In the genomic region with DNA sequence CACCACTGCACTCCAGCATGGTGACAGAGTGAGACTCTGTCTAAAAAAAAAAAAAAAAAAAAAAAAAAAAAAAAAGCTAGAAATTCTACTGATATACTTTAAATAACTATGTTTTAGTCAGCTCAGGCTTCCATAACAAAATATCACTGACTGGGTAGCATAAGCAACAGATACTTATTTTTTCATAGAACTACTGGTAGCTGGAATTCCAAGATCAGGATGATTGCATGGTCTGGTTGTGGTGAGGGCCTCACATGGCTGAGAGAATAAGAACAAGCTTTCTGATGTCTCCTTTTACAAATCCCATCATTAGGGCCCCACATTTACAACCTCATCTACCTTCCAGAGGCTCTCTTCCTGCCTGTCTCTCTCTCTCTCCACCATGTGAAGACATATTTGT, we compare ENCODE assay signal across 41 cellular contexts.
"Had no signal": no experiment of that assay in that cellular context is flagged by ENCODE, and none has a peak within 500 bp of the region (broad histone marks: within the 10 kb centered on the region; RNA-seq: fewer than 3 reads in every experiment).

No MANE protein-coding gene starts in this region.

- H3K4me1 ChIP-seq: adrenal gland, body of pancreas had no signal

- H3K9me3 ChIP-seq: body of pancreas had no signal

- H3K36me3 Mint-ChIP-seq: activated CD4-positive, alpha-beta memory T cell treated with anti-CD3 and anti-CD28 coated beads for 36 hours; activated naive CD8-positive, alpha-beta T cell treated with anti-CD3 and anti-CD28 coated beads for 36 hours had no signal

- H3K4me3 ChIP-seq: adrenal gland, body of pancreas, cardiac muscle cell had no signal

- H3K27ac Mint-ChIP-seq: activated B cell treated with CpG ODN at 0.5 μM for 24 hours; activated CD4-positive, alpha-beta memory T cell treated with anti-CD3 and anti-CD28 coated beads for 36 hours; activated CD4-positive, alpha-beta T cell treated with anti-CD3 and anti-CD28 coated beads, Interleukin-2, amount 10 ng/mL, durations not matched to agents 24 days and 14 days; activated CD8-positive, alpha-beta memory T cell treated with anti-CD3 and anti-CD28 coated beads, Interleukin-2, amount 10 ng/mL, durations not matched to agents 7 days and 5 days; activated CD8-positive, alpha-beta T cell treated with anti-CD3 and anti-CD28 coated beads for 36 hours; activated naive CD4-positive, alpha-beta T cell treated with anti-CD3 and anti-CD28 coated beads for 36 hours; activated naive CD4-positive, alpha-beta T cell treated with anti-CD3 and anti-CD28 coated beads, Interleukin-2, amount 50 U/mL, for 72 hours; activated naive CD8-positive, alpha-beta T cell treated with anti-CD3 and anti-CD28 coated beads for 36 hours; activated T-cell treated with anti-CD3 and anti-CD28 coated beads, Interleukin-2, amount 50 U/mL, for 72 hours; activated T-helper 1 cell treated with anti-CD3 and anti-CD28 coated beads, Interleukin-12 subunit alpha, Interleukin-12 subunit beta, Interleukin-2, Interleukin-4 antibody, amounts not matched to agents 30 ng/mL and 10 ng/mL and 1 ng/mL, durations not matched to agents 14 hours and 24 hours and 36 hours; activated T-helper 17 cell treated with anti-CD3 and anti-CD28 coated beads, Interleukin-2, amount 50 U/mL, for 72 hours; T-helper 1 cell treated with Interleukin-12 subunit alpha and Interleukin-12 subunit beta and Interleukin-4 antibody, amounts not matched to agents 30 μg/mL and 1 μg/mL, for 36 hours; T-helper 2 cell treated with Interferon-gamma antibody and Interleukin-4, amounts not matched to agents 5 μg/mL and 100 μg/mL, for 36 hours had no signal

- ATAC-seq: activated CD8-positive, alpha-beta memory T cell treated with anti-CD3 and anti-CD28 coated beads, Interleukin-2, amount 10 ng/mL, durations not matched to agents 7 days and 5 days; activated CD8-positive, alpha-beta T cell treated with anti-CD3 and anti-CD28 coated beads for 36 hours; activated naive CD4-positive, alpha-beta T cell treated with anti-CD3 and anti-CD28 coated beads, Interleukin-2, amount 50 U/mL, for 72 hours; activated T-cell treated with anti-CD3 and anti-CD28 coated beads, Interleukin-2, amount 50 U/mL, for 4 hours; activated T-cell treated with anti-CD3 and anti-CD28 coated beads, Interleukin-2, amount 50 U/mL, for 72 hours; activated T-helper 17 cell treated with anti-CD3 and anti-CD28 coated beads, Interleukin-2, amount 50 U/mL, for 72 hours; body of pancreas had no signal

- DNase-seq: activated B cell treated with CpG ODN at 0.5 μM for 24 hours; activated CD4-positive, alpha-beta memory T cell treated with anti-CD3 and anti-CD28 coated beads for 36 hours; activated CD4-positive, alpha-beta T cell treated with anti-CD3 and anti-CD28 coated beads for 4 hours; activated CD4-positive, alpha-beta T cell treated with anti-CD3 and anti-CD28 coated beads, Interleukin-2, amount 10 ng/mL, durations not matched to agents 24 days and 14 days; activated CD4-positive, alpha-beta T cell treated with anti-CD3 and anti-CD28 coated beads, Interleukin-2, amount 50 U/mL, for 1 hour; activated CD4-positive, alpha-beta T cell treated with anti-CD3 and anti-CD28 coated beads, Interleukin-2, amount 50 U/mL, for 4 hours; activated CD4-positive, CD25-positive, alpha-beta regulatory T cell treated with anti-CD3 and anti-CD28 coated beads, Interleukin-2, amount 50 U/mL, for 72 hours; activated CD8-positive, alpha-beta memory T cell treated with anti-CD3 and anti-CD28 coated beads for 24 hours; activated CD8-positive, alpha-beta memory T cell treated with anti-CD3 and anti-CD28 coated beads, Interleukin-2, amount 10 ng/mL, durations not matched to agents 7 days and 5 days; activated CD8-positive, alpha-beta memory T cell treated with anti-CD3 and anti-CD28 coated beads, Interleukin-2, amount 50 U/mL, for 48 hours; activated CD8-positive, alpha-beta T cell treated with anti-CD3 and anti-CD28 coated beads for 36 hours; activated effector memory CD4-positive, alpha-beta T cell treated with anti-CD3 and anti-CD28 coated beads, Interleukin-2, amount 50 U/mL, for 16 hours; activated gamma-delta T cell treated with Interleukin-2 at 50 U/mL for 16 hours; activated naive CD4-positive, alpha-beta T cell; activated naive CD4-positive, alpha-beta T cell treated with anti-CD3 and anti-CD28 coated beads for 36 hours; activated naive CD4-positive, alpha-beta T cell treated with anti-CD3 and anti-CD28 coated beads, Interleukin-2, amount 50 U/mL, for 16 hours; activated naive CD8-positive, alpha-beta T cell treated with anti-CD3 and anti-CD28 coated beads for 36 hours; activated T-cell treated with anti-CD3 and anti-CD28 coated beads, Interleukin-2, amount 50 U/mL, for 4 hours; activated T-cell treated with anti-CD3 and anti-CD28 coated beads, Interleukin-2, amount 50 U/mL, for 72 hours; adrenal gland; amniotic stem cell; aorta; body of pancreas; brain microvascular endothelial cell; caudate nucleus; cerebellar nuclear complex; SW 1271; T-helper 1 cell; T-helper 2 cell; T-helper 9 cell had no signal

- H3K4me3 Mint-ChIP-seq: activated B cell treated with CpG ODN at 0.5 μM for 24 hours; activated CD4-positive, alpha-beta memory T cell treated with anti-CD3 and anti-CD28 coated beads for 36 hours; activated CD4-positive, alpha-beta T cell treated with anti-CD3 and anti-CD28 coated beads, Interleukin-2, amount 10 ng/mL, durations not matched to agents 24 days and 14 days; activated CD8-positive, alpha-beta memory T cell treated with anti-CD3 and anti-CD28 coated beads, Interleukin-2, amount 10 ng/mL, durations not matched to agents 7 days and 5 days; activated CD8-positive, alpha-beta T cell treated with anti-CD3 and anti-CD28 coated beads for 36 hours; activated naive CD4-positive, alpha-beta T cell treated with anti-CD3 and anti-CD28 coated beads for 36 hours; activated naive CD8-positive, alpha-beta T cell treated with anti-CD3 and anti-CD28 coated beads for 36 hours; activated T-cell treated with anti-CD3 and anti-CD28 coated beads, Interleukin-2, amount 50 U/mL, for 4 hours; activated T-cell treated with anti-CD3 and anti-CD28 coated beads, Interleukin-2, amount 50 U/mL, for 72 hours; activated T-helper 1 cell treated with anti-CD3 and anti-CD28 coated beads, Interleukin-12 subunit alpha, Interleukin-12 subunit beta, Interleukin-2, Interleukin-4 antibody, amounts not matched to agents 30 ng/mL and 10 ng/mL and 1 ng/mL, durations not matched to agents 14 hours and 24 hours and 36 hours; activated T-helper 17 cell treated with anti-CD3 and anti-CD28 coated beads, Interleukin-2, amount 50 U/mL, for 72 hours; central memory CD8-positive, alpha-beta T cell; T-helper 1 cell treated with Interleukin-12 subunit alpha and Interleukin-12 subunit beta and Interleukin-4 antibody, amounts not matched to agents 30 μg/mL and 1 μg/mL, for 36 hours; T-helper 2 cell treated with Interferon-gamma antibody and Interleukin-4, amounts not matched to agents 5 μg/mL and 100 μg/mL, for 36 hours had no signal

- H3K36me3 ChIP-seq: adrenal gland, brain microvascular endothelial cell, cardiac muscle cell had no signal

- H3K27ac ChIP-seq: adrenal gland, body of pancreas, brain microvascular endothelial cell, cardiac muscle cell, VCaP had no signal

- H3K27me3 Mint-ChIP-seq: activated B cell treated with CpG ODN at 0.5 μM for 24 hours; activated CD4-positive, alpha-beta memory T cell treated with anti-CD3 and anti-CD28 coated beads for 36 hours; activated CD4-positive, alpha-beta T cell treated with anti-CD3 and anti-CD28 coated beads, Interleukin-2, amount 10 ng/mL, durations not matched to agents 24 days and 14 days; activated CD8-positive, alpha-beta memory T cell treated with anti-CD3 and anti-CD28 coated beads, Interleukin-2, amount 10 ng/mL, durations not matched to agents 7 days and 5 days; activated CD8-positive, alpha-beta T cell treated with anti-CD3 and anti-CD28 coated beads for 36 hours; activated naive CD8-positive, alpha-beta T cell treated with anti-CD3 and anti-CD28 coated beads for 36 hours; activated T-helper 17 cell treated with anti-CD3 and anti-CD28 coated beads, Interleukin-2, amount 50 U/mL, for 72 hours; central memory CD8-positive, alpha-beta T cell had no signal

- FAIRE-seq: astrocyte, bronchial epithelial cell, TTC549 had no signal

- H3K27me3 ChIP-seq: adrenal gland, body of pancreas, brain microvascular endothelial cell, cardiac muscle cell had no signal

- H3K9me3 Mint-ChIP-seq: activated CD4-positive, alpha-beta T cell treated with anti-CD3 and anti-CD28 coated beads, Interleukin-2, amount 10 ng/mL, durations not matched to agents 24 days and 14 days had no signal

- H3K4me1 Mint-ChIP-seq: activated B cell treated with CpG ODN at 0.5 μM for 24 hours; activated CD4-positive, alpha-beta T cell treated with anti-CD3 and anti-CD28 coated beads, Interleukin-2, amount 10 ng/mL, durations not matched to agents 24 days and 14 days; activated CD8-positive, alpha-beta memory T cell treated with anti-CD3 and anti-CD28 coated beads, Interleukin-2, amount 10 ng/mL, durations not matched to agents 7 days and 5 days; activated naive CD8-positive, alpha-beta T cell treated with anti-CD3 and anti-CD28 coated beads for 36 hours; activated T-helper 17 cell treated with anti-CD3 and anti-CD28 coated beads, Interleukin-2, amount 50 U/mL, for 72 hours; central memory CD8-positive, alpha-beta T cell had no signal
